24 cellular contexts compared by ENCODE assay signal in the genomic region with DNA sequence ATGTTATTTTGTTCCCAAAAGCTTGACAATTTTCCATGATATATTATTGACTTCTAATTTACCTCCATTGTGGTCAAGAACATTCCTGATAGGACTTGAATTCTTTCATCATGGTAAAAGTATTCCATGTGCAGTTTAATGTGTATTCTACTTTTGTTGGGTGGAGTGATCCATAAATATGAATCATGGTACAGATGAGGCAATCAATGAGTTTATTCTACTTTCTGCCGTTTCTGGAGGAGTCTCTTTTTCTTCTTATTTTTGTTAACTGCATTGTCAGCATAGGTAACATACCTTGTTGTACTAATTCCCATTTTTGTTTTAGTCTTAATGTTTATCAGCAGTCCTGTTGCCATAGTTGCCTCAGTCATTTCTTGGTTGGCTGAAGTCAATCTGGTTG.
DNase-seq lines count a peak whose midpoint lies in the region; ATAC-seq and TF ChIP-seq lines count a peak whose summit lies in the region.
"Had no signal": no experiment of that assay in that cellular context is flagged by ENCODE, and none has a peak within 500 bp of the region (broad histone marks: within the 10 kb centered on the region; RNA-seq: fewer than 3 reads in every experiment).

No MANE protein-coding gene starts in this region.

- peaks cover 16% of the 10 kb centered on the region for H3K4me1 ChIP-seq in PC-3 (ENCODE audit: insufficient read depth, low read length)
- H3K4me1 ChIP-seq: colonic mucosa, esophagus squamous epithelium had no signal

- H4K20me1 ChIP-seq in PC-3 (ENCODE audit: low read length): no peaks in the 10 kb centered on the region

- H3K36me3 ChIP-seq in PC-3 (ENCODE audit: low read depth, low read length): no peaks in the 10 kb centered on the region
- H3K36me3 ChIP-seq: colonic mucosa, tibial artery had no signal

- CTCF ChIA-PET in PC-3 (lab: Charles Lee): no interaction called here

- H3K9me3 ChIP-seq in PC-3 (ENCODE audit: low read length): no peaks in the 10 kb centered on the region
- H3K9me3 ChIP-seq: colonic mucosa, esophagus squamous epithelium, SJSA1, stomach, tibial artery had no signal

- no peak overlapping the region for H3K9ac ChIP-seq in PC-3 (ENCODE audit: low read length)
- H3K9ac ChIP-seq: BLaER1 had no signal

- no TSS peak for BruUV-seq in PC-3 (replicated peaks; lab: Mats Ljungman, UMichigan)

- 0 out of 2 replicates have a peak, but pooled peaks cover 2% of the 10 kb centered on the region for H3K79me2 ChIP-seq in PC-3 (ENCODE audit: low read length)

- H3K9me2 ChIP-seq in PC-3 (replicated peaks; ENCODE audit: low read length): no peaks in the 10 kb centered on the region

- intact Hi-C loops in PC-3 (cut with micrococcal nuclease): no loop called here

- no peak overlapping the region for H2AFZ ChIP-seq in PC-3 (ENCODE audit: low read length)

- ATAC-seq in PC-3: no peak
- ATAC-seq in GM18498 (IDR thresholded peaks at IDR 0.05; ENCODE audit: unreplicated experiment): no peak
- ATAC-seq in HG03442 (IDR thresholded peaks at IDR 0.05; ENCODE audit: unreplicated experiment): no peak
- ATAC-seq in HG03097 (IDR thresholded peaks at IDR 0.05; ENCODE audit: low FRiP score, unreplicated experiment): no peak
- ATAC-seq: activated T-cell treated with anti-CD3 and anti-CD28 coated beads, Interleukin-2, amount 50 U/mL, for 4 hours; natural killer cell had no signal

- H3K4me2 ChIP-seq in PC-3 (ENCODE audit: low read length): no peak overlapping the region
- H3K4me2 ChIP-seq: BLaER1 had no signal

- no peaks in the 10 kb centered on the region for H3F3A ChIP-seq in PC-3 (ENCODE audit: low read length, unreplicated experiment)

- peak; percentile 49 for DNase-seq in EL
- peak; percentile 8 for DNase-seq in PC-3
- peak; percentile 30 for DNase-seq in choroid plexus epithelial cell (ENCODE audit: low read depth)
- DNase-seq in kidney tubule cell (ENCODE audit: low spot score): peak; percentile 13
- DNase-seq in NCI-H128 (lab: John Stamatoyannopoulos, UW; ENCODE audit: unreplicated experiment): no peak
- DNase-seq: ACHN; activated CD4-positive, alpha-beta T cell treated with anti-CD3 and anti-CD28 coated beads, Interleukin-2, amount 10 ng/mL, durations not matched to agents 24 days and 14 days; activated T-cell treated with anti-CD3 and anti-CD28 coated beads, Interleukin-2, amount 50 U/mL, for 4 hours; colonic mucosa; DMS153; esophagus squamous epithelium; islet precursor cell; midbrain; natural killer cell; NCI-H1092; NCI-H187 treated with DMSO at 0.1 percent for 48 hours; stimulated activated CD4-positive, alpha-beta T cell treated with anti-CD3 and anti-CD28 coated beads, Interleukin-2, amount 100 ng/mL, for 24 hours; stomach; tibial artery had no signal

- TF ChIP-seq CTCF in PC-3 (conservative IDR thresholded peaks at IDR 0.05; ENCODE audit: low read depth, low read length): no peak
- TF ChIP-seq CTCF in choroid plexus epithelial cell (conservative IDR thresholded peaks at IDR 0.05; ENCODE audit: low read depth, low read length): no peak

- H3K4me3 ChIP-seq in PC-3 (ENCODE audit: low read length) (no peak overlapping the region), choroid plexus epithelial cell (ENCODE audit: low read depth, low read length) (no peak overlapping the region)
- H3K4me3 ChIP-seq: BLaER1, colonic mucosa, esophagus squamous epithelium, SJSA1, stomach, tibial artery had no signal

- POLR2A ChIA-PET in PC-3 (lab: Charles Lee; ENCODE audit: unreplicated experiment): no interaction called here

- no peaks in the 10 kb centered on the region for H3K27me3 ChIP-seq in PC-3 (ENCODE audit: low read length)
- H3K27me3 ChIP-seq: BLaER1, colonic mucosa, esophagus squamous epithelium, SJSA1, stomach, tibial artery had no signal

- no peak overlapping the region for H3K27ac ChIP-seq in PC-3 (ENCODE audit: low read length)
- H3K27ac ChIP-seq: BLaER1, colonic mucosa, esophagus squamous epithelium, SJSA1, stomach, tibial artery had no signal
